Comparison of ENCODE assay signal across 8 cellular contexts in genomic region chr22:24156146-24156914, GRCh38. TPM values are rescaled to one million over a fixed set of nuclear protein-coding genes. Genes with fewer than 3 reads are reported as not detected.
DNase-seq lines count a peak whose midpoint lies in the region; ATAC-seq and TF ChIP-seq lines count a peak whose summit lies in the region.

No MANE protein-coding gene starts in this region.

- H3K4me3 ChIP-seq in AG09309 (ENCODE audit: control insufficient read depth, low read depth, low read length) (peak overlapping the region; percentile 87), lower lobe of right lung (peak overlapping the region; percentile 91)

- H3K27me3 ChIP-seq in lower lobe of right lung (ENCODE audit: low read depth): no peaks in the 10 kb centered on the region

- no peaks in the 10 kb centered on the region for H3K9me3 ChIP-seq in lower lobe of right lung

- H3K27ac ChIP-seq in cingulate gyrus (ENCODE audit: low read depth, low read length) (peak overlapping the region; percentile 85), lower lobe of right lung (peak overlapping the region; percentile 91)

- TF ChIP-seq CTCF in AG09309 (IDR thresholded peaks at IDR 0.05; ENCODE audit: control insufficient read depth, insufficient read depth, low read depth, low read length, missing control alignments): no peak
- no peak for TF ChIP-seq CTCF in lower lobe of right lung (IDR thresholded peaks at IDR 0.05)

- no peak for DNase-seq in AG09309 (ENCODE audit: low read depth)
- peak; percentile 57 for DNase-seq in GM19240 (ENCODE audit: insufficient read length, low spot score)
- peak; percentile 35 for DNase-seq in HuH-7.5 (ENCODE audit: low spot score)
- DNase-seq in activated CD4-positive, alpha-beta T cell treated with anti-CD3 and anti-CD28 coated beads for 1 hour: peak; percentile 52
- DNase-seq in lower lobe of right lung: peak; percentile 70
- DNase-seq in stimulated activated CD8-positive, alpha-beta memory T cell treated with anti-CD3 and anti-CD28 coated beads, Interleukin-15, amount 100 ng/mL, for 24 hours (ENCODE audit: low read depth): peak; percentile 29

- ATAC-seq in lower lobe of right lung: peak; percentile 62 to 70
- ATAC-seq in HG03196 (IDR thresholded peaks at IDR 0.05; ENCODE audit: unreplicated experiment): no peak

- H3K4me1 ChIP-seq in lower lobe of right lung: peaks cover 71% of the 10 kb centered on the region

- H3K36me3 ChIP-seq in lower lobe of right lung: peaks cover 10% of the 10 kb centered on the region

- intact Hi-C loops in lower lobe of right lung (cut with DNase I): no loop called here

RNA-seq across cellular contexts. Expression of gene SUSD2, which starts 25.0 kb away (rescaled TPM):
- 200 TPM for total RNA-seq in lower lobe of right lung
